ENCODE assay signal across 8 cellular contexts in genomic region chr15:101084801-101085200, GRCh38.
"Had no signal": no experiment of that assay in that cellular context is flagged by ENCODE, and none has a peak within 500 bp of the region (broad histone marks: within the 10 kb centered on the region; RNA-seq: fewer than 3 reads in every experiment).

No MANE protein-coding gene starts in this region.

- H3K4me3 Mint-ChIP-seq: GM23338, HFFc6 had no signal

- H2AFZ ChIP-seq: GM23338 had no signal

- H3K9me3 ChIP-seq: HAP-1 had no signal

- ATAC-seq: GM23338, HCT116, HepG2 had no signal

- DNase-seq: H7, HFFc6, IMR-90 had no signal

- H3K27ac ChIP-seq: HL-60 had no signal

- H3K4me2 ChIP-seq: GM23338 had no signal

- H3K36me3 ChIP-seq: HAP-1 had no signal

- H3K4me3 ChIP-seq: GM23338, HAP-1 had no signal

- H3K9me3 Mint-ChIP-seq: HFFc6 had no signal

- H3K27ac Mint-ChIP-seq: GM23338, HFFc6 had no signal
